Comparison of ENCODE assay signal across 28 cellular contexts in genomic region chr19:3955688-3956087, GRCh38. TPM values are rescaled to one million over a fixed set of nuclear protein-coding genes. Genes with fewer than 3 reads are reported as not detected.
"Had no signal": no experiment of that assay in that cellular context is flagged by ENCODE, and none has a peak within 500 bp of the region (broad histone marks: within the 10 kb centered on the region; RNA-seq: fewer than 3 reads in every experiment).

No MANE protein-coding gene starts in this region.

- H3K9me3 ChIP-seq: neutrophil, thyroid gland had no signal

- ATAC-seq: activated CD8-positive, alpha-beta memory T cell treated with anti-CD3 and anti-CD28 coated beads, Interleukin-2, amount 10 ng/mL, durations not matched to agents 7 days and 5 days; activated CD8-positive, alpha-beta T cell treated with anti-CD3 and anti-CD28 coated beads for 36 hours; foreskin keratinocyte; natural killer cell treated with Interleukin-12 subunit alpha and Interleukin-12 subunit beta and Interleukin-15 and Interleukin-18, amount 100 ng/mL, for 72 hours had no signal

- H3K9ac ChIP-seq: parathyroid adenoma had no signal

- FAIRE-seq: bronchial epithelial cell, TTC549 had no signal

- DNase-seq: activated CD4-positive, alpha-beta T cell treated with anti-CD3 and anti-CD28 coated beads, Interleukin-2, amount 10 ng/mL, durations not matched to agents 7 days and 5 days; activated CD4-positive, CD25-positive, alpha-beta regulatory T cell treated with anti-CD3 and anti-CD28 coated beads, Interleukin-2, amount 50 U/mL, for 72 hours; activated CD8-positive, alpha-beta memory T cell treated with anti-CD3 and anti-CD28 coated beads, Interleukin-2, amount 10 ng/mL, durations not matched to agents 7 days and 5 days; activated CD8-positive, alpha-beta T cell treated with anti-CD3 and anti-CD28 coated beads for 36 hours; activated effector memory CD4-positive, alpha-beta T cell treated with anti-CD3 and anti-CD28 coated beads, Interleukin-2, amount 50 U/mL, for 16 hours; activated naive CD4-positive, alpha-beta T cell treated with anti-CD3 and anti-CD28 coated beads, Interleukin-2, amount 10 ng/mL, durations not matched to agents 7 days and 5 days; activated T-cell treated with anti-CD3 and anti-CD28 coated beads for 4 hours; amygdala; effector CD4-positive, alpha-beta T cell; erythroblast; foreskin keratinocyte; glutamatergic neuron; hippocampal formation; kidney glomerular epithelial cell; stimulated activated CD4-positive, alpha-beta T cell treated with anti-CD3 and anti-CD28 coated beads, Interleukin-4, amount 100 ng/mL, for 24 hours; stimulated activated naive CD4-positive, alpha-beta T cell treated with Interleukin-2 at 50 U/mL for 16 hours; T-helper 1 cell; thyroid gland; WERI-Rb-1 had no signal

- H3K27ac ChIP-seq: foreskin keratinocyte, neutrophil, parathyroid adenoma, thyroid gland, WERI-Rb-1 had no signal

- H3K79me2 ChIP-seq: parathyroid adenoma had no signal

- H3K4me1 ChIP-seq: foreskin keratinocyte, parathyroid adenoma, thyroid gland had no signal

- H3K4me3 ChIP-seq: thyroid gland had no signal

- H3K27me3 ChIP-seq: foreskin keratinocyte, thyroid gland had no signal

- H2AFZ ChIP-seq: parathyroid adenoma had no signal

RNA-seq across cellular contexts. Expression of gene NMRK2, which starts 22.8 kb away (rescaled TPM):
- total RNA-seq: activated CD4-positive, alpha-beta T cell treated with anti-CD3 and anti-CD28 coated beads, Interleukin-2, amount 10 ng/mL, durations not matched to agents 7 days and 5 days; activated CD8-positive, alpha-beta memory T cell treated with anti-CD3 and anti-CD28 coated beads, Interleukin-2, amount 10 ng/mL, durations not matched to agents 7 days and 5 days; activated CD8-positive, alpha-beta T cell treated with anti-CD3 and anti-CD28 coated beads for 36 hours; bronchial epithelial cell; chondrocyte; foreskin keratinocyte; liver; natural killer cell treated with Interleukin-12 subunit alpha and Interleukin-12 subunit beta and Interleukin-15 and Interleukin-18, amount 100 ng/mL, for 72 hours; subcutaneous adipose tissue; thyroid gland; ureter had no signal
- polyA plus RNA-seq: foreskin keratinocyte had no signal
